1 cellular context compared by ENCODE assay signal in genomic region chr18:2794159-2794558, GRCh38.
TF ChIP-seq lines count a peak whose summit lies in the region.

No MANE protein-coding gene starts in this region.

TF ChIP-seq in H1, 55 proteins besides CTCF, POLR2A, EP300 and RAD21 (continued from another document):
- TF ChIP-seq SIX5 (IDR thresholded peaks at IDR 0.05; ENCODE audit: low read depth, low read length): 0 out of 2 replicates have a peak, but pooled peaks have one; percentile 16
